In genomic region chr7:101058355-101058754, GRCh38 we compare ENCODE assay signal across 8 cellular contexts. TPM values are rescaled to one million over a fixed set of nuclear protein-coding genes. Genes with fewer than 3 reads are reported as not detected.
DNase-seq lines count a peak whose midpoint lies in the region; ATAC-seq and TF ChIP-seq lines count a peak whose summit lies in the region.

No MANE protein-coding gene starts in this region.

- H3K4me3 ChIP-seq in SJCRH30 = no peak overlapping the region
- H3K4me3 ChIP-seq in hepatocyte = no peak overlapping the region

- WGBS in hepatocyte (ENCODE audit: low lambda C conversion rate, missing lambda C conversion rate) = 22% methylated on average over 9 of the region's 9 CpGs

- no peak for ATAC-seq in stimulated activated memory B cell treated with anti-CD40 and anti-IgM and Interleukin-4, amounts not matched to agents 10 μg/mL and 1 μg/mL and 100 μg/mL, for 72 hours
- ATAC-seq in HG02588 (IDR thresholded peaks at IDR 0.05; ENCODE audit: unreplicated experiment) (no peak), HG03521 (IDR thresholded peaks at IDR 0.05; ENCODE audit: unreplicated experiment) (no peak)

- no peak overlapping the region for H2AFZ ChIP-seq in hepatocyte

- H3K36me3 ChIP-seq in SJCRH30 (no peaks in the 10 kb centered on the region), hepatocyte (replicated peaks; ENCODE audit: insufficient read depth, low read depth) (no peaks in the 10 kb centered on the region)

- POLR2A ChIA-PET in GM10248 (lab: Yijun Ruan, JAX) = no interaction called here

- no peaks in the 10 kb centered on the region for H3K36me3 Mint-ChIP-seq in activated naive CD8-positive, alpha-beta T cell treated with anti-CD3 and anti-CD28 coated beads for 36 hours
- no peaks in the 10 kb centered on the region for H3K36me3 Mint-ChIP-seq in stimulated activated memory B cell treated with anti-CD40 and anti-IgM and Interleukin-4, amounts not matched to agents 10 μg/mL and 1 μg/mL and 100 μg/mL, for 72 hours

- H3K79me2 ChIP-seq in hepatocyte = no peaks in the 10 kb centered on the region

- no peaks in the 10 kb centered on the region for H3K9me3 ChIP-seq in SJCRH30 (replicated peaks)
- H3K9me3 ChIP-seq in hepatocyte (ENCODE audit: low read depth) = no peaks in the 10 kb centered on the region

- no peaks in the 10 kb centered on the region for H3K9me3 Mint-ChIP-seq in activated naive CD8-positive, alpha-beta T cell treated with anti-CD3 and anti-CD28 coated beads for 36 hours
- no peaks in the 10 kb centered on the region for H3K9me3 Mint-ChIP-seq in stimulated activated memory B cell treated with anti-CD40 and anti-IgM and Interleukin-4, amounts not matched to agents 10 μg/mL and 1 μg/mL and 100 μg/mL, for 72 hours

- no peaks in the 10 kb centered on the region for H3K9me2 ChIP-seq in hepatocyte (replicated peaks; ENCODE audit: insufficient read depth)

- peaks cover 46% of the 10 kb centered on the region for H3K27me3 Mint-ChIP-seq in activated naive CD8-positive, alpha-beta T cell treated with anti-CD3 and anti-CD28 coated beads for 36 hours
- peaks cover 72% of the 10 kb centered on the region for H3K27me3 Mint-ChIP-seq in stimulated activated memory B cell treated with anti-CD40 and anti-IgM and Interleukin-4, amounts not matched to agents 10 μg/mL and 1 μg/mL and 100 μg/mL, for 72 hours

- no peak overlapping the region for H3K27ac Mint-ChIP-seq in activated naive CD8-positive, alpha-beta T cell treated with anti-CD3 and anti-CD28 coated beads for 36 hours
- no peak overlapping the region for H3K27ac Mint-ChIP-seq in stimulated activated memory B cell treated with anti-CD40 and anti-IgM and Interleukin-4, amounts not matched to agents 10 μg/mL and 1 μg/mL and 100 μg/mL, for 72 hours

- no peaks in the 10 kb centered on the region for H3K4me1 ChIP-seq in SJCRH30
- H3K4me1 ChIP-seq in hepatocyte (ENCODE audit: insufficient read depth) = no peaks in the 10 kb centered on the region

- no peak overlapping the region for H3K4me3 Mint-ChIP-seq in activated naive CD8-positive, alpha-beta T cell treated with anti-CD3 and anti-CD28 coated beads for 36 hours
- H3K4me3 Mint-ChIP-seq in stimulated activated memory B cell treated with anti-CD40 and anti-IgM and Interleukin-4, amounts not matched to agents 10 μg/mL and 1 μg/mL and 100 μg/mL, for 72 hours = no peak overlapping the region

- CTCF ChIA-PET in GM10248 (lab: Yijun Ruan, JAX) = interaction anchor here (0.9 to 2.7 kb wide), 26 partner anchors 10 to 353 kb away, joined by 3 to 16 read pairs (median 4); partner anchors contain the start of genes ACHE, MUC12, MUC17 and MUC3A

- H3K4me2 ChIP-seq in hepatocyte = no peak overlapping the region

- peak; percentile 36 for DNase-seq in GM10248 (ENCODE audit: extremely low spot score)
- peak; percentile 70 to 78 for DNase-seq in SJCRH30
- DNase-seq in activated naive CD8-positive, alpha-beta T cell treated with anti-CD3 and anti-CD28 coated beads for 36 hours = peak; percentile 32
- peak; percentile 74 for DNase-seq in hepatocyte (ENCODE audit: low spot score)
- DNase-seq in stimulated activated CD4-positive, alpha-beta T cell treated with anti-CD3 and anti-CD28 coated beads, Interleukin-12 subunit alpha, Interleukin-12 subunit beta, amount 100 ng/mL, for 48 hours (ENCODE audit: low read depth in 2 of 3, low spot score in 1 of 3) = peak in 2 of 3 donors; percentile 20 to 25

- no peak overlapping the region for H3K27ac ChIP-seq in SJCRH30
- H3K27ac ChIP-seq in hepatocyte = no peak overlapping the region

- H4K20me1 ChIP-seq in hepatocyte (ENCODE audit: insufficient read depth, poor library complexity, severe bottlenecking) = no peaks in the 10 kb centered on the region

- TF ChIP-seq CTCF in GM10248 (IDR thresholded peaks at IDR 0.05; ENCODE audit: control extremely low read depth, extremely low read depth, low read depth, missing control alignments) (no peak), hepatocyte (IDR thresholded peaks at IDR 0.05; ENCODE audit: poor library complexity) (no peak)

- H3K4me1 Mint-ChIP-seq in activated naive CD8-positive, alpha-beta T cell treated with anti-CD3 and anti-CD28 coated beads for 36 hours = peaks cover 5% of the 10 kb centered on the region
- peaks cover 6% of the 10 kb centered on the region for H3K4me1 Mint-ChIP-seq in stimulated activated memory B cell treated with anti-CD40 and anti-IgM and Interleukin-4, amounts not matched to agents 10 μg/mL and 1 μg/mL and 100 μg/mL, for 72 hours

- H3K27me3 ChIP-seq in SJCRH30 = peaks cover 17% of the 10 kb centered on the region; the same call in 1 of the 2 replicates
- H3K27me3 ChIP-seq in hepatocyte = peaks cover 26% of the 10 kb centered on the region

RNA-seq across cellular contexts. Expression of gene TRIM56, which starts 26.9 kb away (rescaled TPM):
- 6.7 and 8.3 TPM in 2 replicates for total RNA-seq in SJCRH30 (2014; rRNA removed; shearing (Covaris generic))
- 10 to 100 TPM; 35.1 to 35.3 TPM for total RNA-seq in activated naive CD8-positive, alpha-beta T cell treated with anti-CD3 and anti-CD28 coated beads for 36 hours
- 10.0 and 13.1 TPM in 2 replicates for total RNA-seq in hepatocyte
- polyA plus RNA-seq in hepatocyte = 25.7 and 27.2 TPM in 2 replicates

RNA-seq across cellular contexts. Expression of gene MUC17, which starts 38.5 kb away (rescaled TPM):
- total RNA-seq in SJCRH30 (2014; rRNA removed; shearing (Covaris generic)) = not detected in 2 replicates
- not detected for total RNA-seq in activated naive CD8-positive, alpha-beta T cell treated with anti-CD3 and anti-CD28 coated beads for 36 hours
- 8.7 and 18.3 TPM in 2 replicates for total RNA-seq in hepatocyte
- 2.9 and 5.5 TPM in 2 replicates for polyA plus RNA-seq in hepatocyte

Comparison
In these comparisons a context has a peak if more than half of its experiments do, and no peak if none do; other contexts are left out.
1. DNase-seq: peak in every context shown above with its lines; median percentile 74 in SJCRH30; 74 in hepatocyte; 36 in GM10248; 32 in activated naive CD8-positive, alpha-beta T cell treated with anti-CD3 and anti-CD28 coated beads for 36 hours; 22 in stimulated activated CD4-positive, alpha-beta T cell treated with anti-CD3 and anti-CD28 coated beads, Interleukin-12 subunit alpha, Interleukin-12 subunit beta, amount 100 ng/mL, for 48 hours.